ENCODE assay signal across 16 cellular contexts in the genomic region with DNA sequence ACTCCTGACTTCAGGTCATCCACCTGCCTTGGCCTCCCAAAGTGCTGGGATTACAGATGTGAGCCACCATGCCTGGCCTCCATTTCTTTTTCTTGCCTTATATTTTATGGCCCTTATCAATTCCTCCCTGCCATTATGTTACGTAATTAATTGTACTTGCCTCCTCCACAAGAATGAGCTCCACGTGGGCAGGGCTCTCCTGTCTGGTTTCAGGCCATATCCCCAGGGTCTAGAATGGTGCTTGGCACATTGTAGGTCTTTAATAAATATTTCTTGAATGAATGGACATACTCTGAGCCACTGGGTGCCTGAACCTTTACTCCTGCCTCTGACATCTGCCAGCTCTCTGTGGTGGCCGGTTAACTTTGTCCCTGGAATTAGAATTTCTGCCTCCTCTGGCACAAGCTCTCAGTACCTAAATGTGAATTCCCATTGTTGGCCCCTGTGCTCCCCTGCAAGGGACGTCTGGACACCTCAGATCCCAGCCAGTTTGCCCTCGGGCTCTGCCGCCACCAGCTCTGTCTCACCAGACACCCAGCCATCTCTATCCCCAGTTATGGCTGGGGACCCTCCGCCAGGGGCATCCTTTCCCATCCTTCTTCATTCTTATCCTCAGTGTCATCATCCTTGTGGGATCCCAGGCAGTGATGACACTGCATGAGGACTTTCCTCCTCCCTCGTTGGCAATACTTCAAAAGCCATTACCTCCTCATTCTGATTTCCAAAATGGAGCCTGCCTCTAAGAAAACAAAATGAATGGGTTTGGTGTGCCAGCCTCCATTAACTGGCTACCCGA.
DNase-seq lines count a peak whose midpoint lies in the region; ATAC-seq, FAIRE-seq and TF ChIP-seq lines count a peak whose summit lies in the region.
"Had no signal": no experiment of that assay in that cellular context is flagged by ENCODE, and none has a peak within 500 bp of the region (broad histone marks: within the 10 kb centered on the region; RNA-seq: fewer than 3 reads in every experiment).

No MANE protein-coding gene starts in this region.

- WGBS in K562 (ENCODE audit: insufficient coverage, low coverage, missing lambda C conversion rate): 43% methylated on average over 9 of the region's 9 CpGs

- H3K36me3 ChIP-seq in K562 (ENCODE audit: control insufficient read depth, insufficient read depth, low read length): no peaks in the 10 kb centered on the region
- H3K36me3 ChIP-seq: BLaER1 treated with 17β-estradiol and CSF1 and Interleukin-3, amounts not matched to agents 10 nM and 100 nM; HAP-1; ovary; suprapubic skin had no signal

- FAIRE-seq in K562 (lab: Jason Lieb, UNC): no peak
- FAIRE-seq: GM19239 had no signal

- no peak for TF ChIP-seq RAD21 in K562 (CRISPR knock-in tag; conservative IDR thresholded peaks at IDR 0.05 in 1 of 2, IDR thresholded peaks at IDR 0.05 in 1 of 2)

- peak; percentile 92 for DNase-seq in EL
- peak; percentile 37 for DNase-seq in LHCN-M2 (ENCODE audit: low read depth)
- DNase-seq in K562 (ENCODE audit: extremely low read depth in 1 of 4, low spot score in 3 of 4): no peak
- DNase-seq in posterior vena cava (ENCODE audit: low spot score): peak; percentile 40
- DNase-seq in effector CD4-positive, alpha-beta T cell: no peak
- no peak for DNase-seq in cerebellar cortex (ENCODE audit: low spot score)
- DNase-seq: activated CD4-positive, alpha-beta T cell treated with anti-CD3 and anti-CD28 coated beads for 48 hours; activated gamma-delta T cell treated with Interleukin-2 at 50 U/mL for 16 hours; Kasumi-1; NCI-H1436; ovary had no signal

- no peak for TF ChIP-seq POLR2A in K562 (conservative IDR thresholded peaks at IDR 0.05)

- CTCF ChIA-PET in K562 (lab: Yijun Ruan, JAX; ENCODE audit: low intra/inter-chr PET ratio): no interaction called here

- no peak overlapping the region for H3K4me2 ChIP-seq in K562 (ENCODE audit: insufficient read depth, low read length)

- H3K27ac ChIP-seq in K562 (ENCODE audit: extremely low read depth, low read depth, low read length): no peak overlapping the region
- H3K27ac ChIP-seq: ovary, suprapubic skin had no signal

- no peaks in the 10 kb centered on the region for H3K9me1 ChIP-seq in K562 (ENCODE audit: control insufficient read depth, insufficient read depth, low read length)

- no TSS peak for BruUV-seq in K562 (replicated peaks; lab: Mats Ljungman, UMichigan)

- H4K20me1 ChIP-seq in K562 (replicated peaks; ENCODE audit: control insufficient read depth, insufficient read depth, low read length): no peaks in the 10 kb centered on the region
- H4K20me1 ChIP-seq: BLaER1 treated with 17β-estradiol and CSF1 and Interleukin-3, amounts not matched to agents 10 nM and 100 nM had no signal

- no peak for TF ChIP-seq EP300 in K562 (IDR thresholded peaks at IDR 0.05; ENCODE audit: low read length)

- no peak overlapping the region for H3K4me3 ChIP-seq in K562
- H3K4me3 ChIP-seq: BLaER1 treated with 17β-estradiol and CSF1 and Interleukin-3, amounts not matched to agents 10 nM and 100 nM; HAP-1; ovary; suprapubic skin had no signal

- no peaks in the 10 kb centered on the region for H3K9me3 ChIP-seq in K562 (replicated peaks; ENCODE audit: control insufficient read depth, insufficient read depth, low read depth, low read length)
- H3K9me3 ChIP-seq: BLaER1 treated with 17β-estradiol and CSF1 and Interleukin-3, amounts not matched to agents 10 nM and 100 nM; ovary; suprapubic skin had no signal

- H3K79me2 ChIP-seq in K562 (ENCODE audit: control insufficient read depth, insufficient read depth, low read length): no peaks in the 10 kb centered on the region

- peak in 1 of 3 experiments; percentile 6; a peak in 1 of 6 replicates for TF ChIP-seq CTCF in K562 (IDR thresholded peaks at IDR 0.05 in 2 of 3, conservative IDR thresholded peaks at IDR 0.05 in 1 of 3; ENCODE audit: insufficient read depth in 2 of 3, low read depth in 1 of 3, low read length in 3 of 3)

- peak overlapping the region; percentile 29; the same call in 1 of the 2 replicates for H2AFZ ChIP-seq in K562 (ENCODE audit: low read depth, low read length)

- no peak overlapping the region for H3K9ac ChIP-seq in K562 (ENCODE audit: insufficient read depth in 1 of 2, low read depth in 2 of 2, low read length in 2 of 2)
- H3K9ac ChIP-seq: BLaER1 treated with 17β-estradiol and CSF1 and Interleukin-3, amounts not matched to agents 10 nM and 100 nM had no signal

- in situ Hi-C loops in K562 (cut with MboI): no loop called here

- H3K27me3 ChIP-seq in K562 (ENCODE audit: control insufficient read depth in 2 of 2, insufficient read depth in 2 of 2, low read length in 2 of 2): no peaks in the 10 kb centered on the region
- H3K27me3 ChIP-seq: BLaER1 treated with 17β-estradiol and CSF1 and Interleukin-3, amounts not matched to agents 10 nM and 100 nM; ovary; suprapubic skin had no signal

- H3K4me1 ChIP-seq in K562 (replicated peaks in 1 of 2; ENCODE audit: control insufficient read depth in 2 of 2, insufficient read depth in 2 of 2, low read length in 2 of 2): peaks cover 8 to 29% of the 10 kb centered on the region in 2 experiments; a peak in 4 of 5 replicates

- POLR2A ChIA-PET in K562 (lab: Yijun Ruan, JAX): interaction anchor here (0.7 to 2.0 kb wide), 2 partner anchors 9 to 33 kb away, joined by 3 to 6 read pairs; no protein-coding TSS in a partner anchor

- ATAC-seq in K562 (peak; percentile 11; the same call in 1 of the 3 replicates), GM21786 (IDR thresholded peaks at IDR 0.05; ENCODE audit: unreplicated experiment) (no peak)

- intact Hi-C loops in K562 (cut with micrococcal nuclease): loop anchor here (5.0 kb wide), 1 partner anchor 37 kb away; no protein-coding TSS in a partner anchor
- intact Hi-C loops in posterior vena cava (cut with DNase I): no loop called here

TF ChIP-seq in K562, 482 proteins besides CTCF, POLR2A, EP300 and RAD21 (continues in another document):
- TF ChIP-seq KDM1A (IDR thresholded peaks at IDR 0.05): no peak
- TF ChIP-seq ARID3B (CRISPR knock-in tag; IDR thresholded peaks at IDR 0.05; ENCODE audit: borderline replicate concordance): no peak
- TF ChIP-seq, protein P1, sequence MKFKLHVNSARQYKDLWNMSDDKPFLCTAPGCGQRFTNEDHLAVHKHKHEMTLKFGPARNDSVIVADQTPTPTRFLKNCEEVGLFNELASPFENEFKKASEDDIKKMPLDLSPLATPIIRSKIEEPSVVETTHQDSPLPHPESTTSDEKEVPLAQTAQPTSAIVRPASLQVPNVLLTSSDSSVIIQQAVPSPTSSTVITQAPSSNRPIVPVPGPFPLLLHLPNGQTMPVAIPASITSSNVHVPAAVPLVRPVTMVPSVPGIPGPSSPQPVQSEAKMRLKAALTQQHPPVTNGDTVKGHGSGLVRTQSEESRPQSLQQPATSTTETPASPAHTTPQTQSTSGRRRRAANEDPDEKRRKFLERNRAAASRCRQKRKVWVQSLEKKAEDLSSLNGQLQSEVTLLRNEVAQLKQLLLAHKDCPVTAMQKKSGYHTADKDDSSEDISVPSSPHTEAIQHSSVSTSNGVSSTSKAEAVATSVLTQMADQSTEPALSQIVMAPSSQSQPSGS (CRISPR knock-in tag; IDR thresholded peaks at IDR 0.05): no peak
- TF ChIP-seq CBX2 (IDR thresholded peaks at IDR 0.05; ENCODE audit: insufficient read depth, low read length, poor library complexity, severe bottlenecking): no peak
- peak; percentile 67; the same call in 1 of the 2 replicates for TF ChIP-seq ATF3 (IDR thresholded peaks at IDR 0.05)
- no peak for TF ChIP-seq ATF3 (CRISPR knock-in tag; conservative IDR thresholded peaks at IDR 0.05)
- TF ChIP-seq ZNF347 (CRISPR knock-in tag; IDR thresholded peaks at IDR 0.05; ENCODE audit: low read depth): no peak
- no peak for TF ChIP-seq FOXJ3 (CRISPR knock-in tag; IDR thresholded peaks at IDR 0.05)
- no peak for TF ChIP-seq MCM7 (IDR thresholded peaks at IDR 0.05)
- TF ChIP-seq PPARD (CRISPR knock-in tag; IDR thresholded peaks at IDR 0.05): no peak
- TF ChIP-seq ZFPM2 (CRISPR knock-in tag; IDR thresholded peaks at IDR 0.05): no peak
- TF ChIP-seq TAF7 (tag; IDR thresholded peaks at IDR 0.05): no peak

Comparison
In these comparisons a context has a peak if more than half of its experiments do, and no peak if none do; other contexts are left out.
1. DNase-seq: peak in EL (single experiment), LHCN-M2 (single experiment) and posterior vena cava (single experiment); none in K562 (0 of 4), effector CD4-positive, alpha-beta T cell (single experiment) and cerebellar cortex (single experiment).